In the genomic region with DNA sequence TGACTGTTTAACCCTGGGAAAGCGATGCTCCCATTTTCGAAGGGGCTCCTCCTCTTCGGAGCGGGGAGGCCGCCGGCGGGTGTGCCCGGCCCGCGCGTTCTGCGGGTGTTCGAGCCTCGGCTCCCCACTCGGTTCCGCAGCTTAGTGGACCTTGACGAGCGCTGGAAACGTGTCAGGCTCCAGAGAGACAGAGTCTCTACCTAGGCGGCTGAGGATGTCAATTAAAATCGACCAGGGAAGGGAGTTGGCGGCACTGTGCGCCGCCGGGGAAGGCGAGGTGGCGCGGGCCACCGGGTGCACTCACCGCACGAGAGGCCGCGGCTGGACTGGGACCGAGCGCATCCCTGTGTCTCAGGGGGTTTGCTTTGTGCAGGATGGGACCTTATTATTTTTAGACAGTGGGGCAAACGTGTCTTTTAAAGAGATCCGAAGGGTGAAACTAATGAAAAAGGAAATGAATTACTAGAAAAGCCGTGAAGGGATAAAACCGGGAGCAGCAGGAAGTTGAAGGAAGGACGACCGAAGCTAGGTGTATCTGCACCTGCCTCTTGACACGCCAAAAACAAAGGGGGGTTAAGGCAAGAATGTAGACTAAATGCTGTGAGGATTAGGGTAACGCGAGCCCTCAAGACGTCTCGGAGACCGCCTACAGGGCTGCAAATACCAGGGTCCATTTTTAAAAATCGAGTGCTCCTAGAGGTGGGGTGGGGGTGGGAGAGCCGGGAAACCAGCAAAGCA, we compare ENCODE assay signal across 1 cellular context.
TF ChIP-seq lines count a peak whose summit lies in the region.

No MANE protein-coding gene starts in this region.

TF ChIP-seq in IMR-90, 13 proteins besides CTCF, POLR2A, EP300 and RAD21:
- TF ChIP-seq, protein P1, sequence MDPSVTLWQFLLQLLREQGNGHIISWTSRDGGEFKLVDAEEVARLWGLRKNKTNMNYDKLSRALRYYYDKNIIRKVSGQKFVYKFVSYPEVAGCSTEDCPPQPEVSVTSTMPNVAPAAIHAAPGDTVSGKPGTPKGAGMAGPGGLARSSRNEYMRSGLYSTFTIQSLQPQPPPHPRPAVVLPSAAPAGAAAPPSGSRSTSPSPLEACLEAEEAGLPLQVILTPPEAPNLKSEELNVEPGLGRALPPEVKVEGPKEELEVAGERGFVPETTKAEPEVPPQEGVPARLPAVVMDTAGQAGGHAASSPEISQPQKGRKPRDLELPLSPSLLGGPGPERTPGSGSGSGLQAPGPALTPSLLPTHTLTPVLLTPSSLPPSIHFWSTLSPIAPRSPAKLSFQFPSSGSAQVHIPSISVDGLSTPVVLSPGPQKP (IDR thresholded peaks at IDR 0.05; ENCODE audit: borderline replicate concordance, low read depth, low read length) = no peak
- no peak for TF ChIP-seq BHLHE40 (IDR thresholded peaks at IDR 0.05; ENCODE audit: low read depth, low read length)
- TF ChIP-seq NFE2L2 (IDR thresholded peaks at IDR 0.05; ENCODE audit: low read depth, low read length) = no peak
- TF ChIP-seq FOS (IDR thresholded peaks at IDR 0.05; ENCODE audit: low read depth, low read length) = no peak
- no peak for TF ChIP-seq CEBPB (IDR thresholded peaks at IDR 0.05; ENCODE audit: low read depth, low read length)
